ENCODE assay signal across 8 cellular contexts in genomic region chr17:43401293-43401692, GRCh38. TPM values are rescaled to one million over a fixed set of nuclear protein-coding genes. Genes with fewer than 3 reads are reported as not detected.
A peak's percentile ranks its signal among the peaks of the same experiment; 100 is the strongest.
DNase-seq lines count a peak whose midpoint lies in the region; ATAC-seq, FAIRE-seq and TF ChIP-seq lines count a peak whose summit lies in the region.

No MANE protein-coding gene starts in this region.

- CTCF ChIA-PET in A549 (lab: Yijun Ruan, JAX), result interaction anchor here (0.7 to 50.6 kb wide), 5 partner anchors 4 to 273 kb away, joined by 4 to 2036 read pairs (median 386); partner anchors contain the start of genes ARL4D and DHX8

- peaks cover 19% of the 10 kb centered on the region for H3K4me1 Mint-ChIP-seq in central memory CD8-positive, alpha-beta T cell

- no peak for TF ChIP-seq POLR2A in A549 (IDR thresholded peaks at IDR 0.05; ENCODE audit: low read length)

- peak overlapping the region; percentile 71; the same call in 1 of the 3 replicates for H3K4me3 ChIP-seq in A549
- H3K4me3 ChIP-seq in mesenchymal stem cell (ENCODE audit: insufficient read depth in 1 of 2, low read depth in 1 of 2, low read length in 2 of 2), result peak overlapping the region in 1 of 2 experiments; percentile 97

- peak overlapping the region; percentile 50 for H3K27ac Mint-ChIP-seq in central memory CD8-positive, alpha-beta T cell (ENCODE audit: low read depth)

- H3K36me3 Mint-ChIP-seq in central memory CD8-positive, alpha-beta T cell (ENCODE audit: insufficient read depth), result peaks cover 9% of the 10 kb centered on the region

- H3K18ac ChIP-seq in mesenchymal stem cell (ENCODE audit: low read depth in 1 of 2, low read length in 2 of 2), result peak overlapping the region in 1 of 2 experiments; percentile 14

- no peak overlapping the region for H3K14ac ChIP-seq in mesenchymal stem cell (ENCODE audit: low read length in 2 of 2)

- no peak overlapping the region for H2AK5ac ChIP-seq in mesenchymal stem cell (ENCODE audit: low read length, severe bottlenecking)

- no peaks in the 10 kb centered on the region for H3K9me3 Mint-ChIP-seq in central memory CD8-positive, alpha-beta T cell

- no peak overlapping the region for H2BK15ac ChIP-seq in mesenchymal stem cell (ENCODE audit: low read depth, poor library complexity, severe bottlenecking)

- peak overlapping the region in 1 of 2 experiments; percentile 65 for H3K4ac ChIP-seq in mesenchymal stem cell (ENCODE audit: low read depth in 1 of 2, low read length in 2 of 2)

- TF ChIP-seq EP300 in A549 (IDR thresholded peaks at IDR 0.05), result no peak

- DNase-seq in A549 (ENCODE audit: low read depth in 1 of 2, low spot score in 1 of 2) (peak; percentile 75 to 81), HK-2 (ENCODE audit: unreplicated experiment) (peak; percentile 80), mesenchymal stem cell (peak; percentile 95), COLO668 (lab: John Stamatoyannopoulos, UW; ENCODE audit: unreplicated experiment) (no peak), nucleus accumbens (lab: John Stamatoyannopoulos, UW) (no peak)
- no peak for DNase-seq in central memory CD8-positive, alpha-beta T cell (ENCODE audit: low spot score in 2 of 2)

- peak overlapping the region; percentile 55 for H3K4me3 Mint-ChIP-seq in central memory CD8-positive, alpha-beta T cell

- no peak overlapping the region for H2BK5ac ChIP-seq in mesenchymal stem cell (ENCODE audit: low read depth, low read length, poor library complexity, severe bottlenecking)

- WGBS in A549 (ENCODE audit: missing lambda C conversion rate), result 0% methylated on average over 2 of the region's 2 CpGs
- WGBS in mesenchymal stem cell, result 49% methylated on average over 2 of the region's 2 CpGs

- H3K36me3 ChIP-seq in mesenchymal stem cell (ENCODE audit: control insufficient read depth in 1 of 2, insufficient read depth in 2 of 2, low read depth in 1 of 2, low read length in 2 of 2), result peaks cover 7 to 23% of the 10 kb centered on the region in 2 experiments

- H3K9me3 ChIP-seq in A549 (no peaks in the 10 kb centered on the region), mesenchymal stem cell (ENCODE audit: control insufficient read depth, low read length) (no peaks in the 10 kb centered on the region)

- H3K4me1 ChIP-seq in A549, result peaks cover 35% of the 10 kb centered on the region
- H3K4me1 ChIP-seq in mesenchymal stem cell (ENCODE audit: control insufficient read depth, insufficient read depth, low read depth, low read length), result peaks cover 20% of the 10 kb centered on the region

- POLR2A ChIA-PET in A549 (lab: Yijun Ruan, JAX), result interaction anchor here (0.6 to 2.1 kb wide), 8 partner anchors 13 to 145 kb away, joined by 3 to 15 read pairs (median 4); partner anchors contain the start of genes DHX8 and ETV4

- H2BK120ac ChIP-seq in mesenchymal stem cell (ENCODE audit: low read depth, low read length), result peak overlapping the region; percentile 9

- H3K27me3 ChIP-seq in mesenchymal stem cell (ENCODE audit: control insufficient read depth in 1 of 2, insufficient read depth in 1 of 2, low read length in 2 of 2), result no peaks in the 10 kb centered on the region

- H3K4me2 ChIP-seq in A549 (peak overlapping the region; percentile 85), mesenchymal stem cell (ENCODE audit: low read length, poor library complexity, severe bottlenecking) (no peak overlapping the region)

- no peak overlapping the region for H4K8ac ChIP-seq in mesenchymal stem cell (ENCODE audit: low read length)

- peaks cover 20% of the 10 kb centered on the region for H3K79me1 ChIP-seq in mesenchymal stem cell (replicated peaks; ENCODE audit: low read length, poor library complexity, severe bottlenecking)

- H3K27me3 Mint-ChIP-seq in central memory CD8-positive, alpha-beta T cell, result no peaks in the 10 kb centered on the region

- no peak overlapping the region for H2BK12ac ChIP-seq in mesenchymal stem cell (ENCODE audit: low read length in 2 of 2)

- peak; percentile 65 to 66 for ATAC-seq in A549
- no peak for ATAC-seq in central memory CD8-positive, alpha-beta T cell (replicated peaks; ENCODE audit: extremely low read depth, poor library complexity, severe bottlenecking)
- ATAC-seq in HG02610 (IDR thresholded peaks at IDR 0.05; ENCODE audit: unreplicated experiment), result no peak
- ATAC-seq in HG03095 (IDR thresholded peaks at IDR 0.05; ENCODE audit: unreplicated experiment), result no peak

- H3K27ac ChIP-seq in A549, result peak overlapping the region; percentile 52 to 95
- peak overlapping the region; percentile 9 for H3K27ac ChIP-seq in mesenchymal stem cell (ENCODE audit: low read length, poor library complexity, severe bottlenecking)

- TF ChIP-seq RAD21 in A549 (conservative IDR thresholded peaks at IDR 0.05 in 1 of 2, IDR thresholded peaks at IDR 0.05 in 1 of 2), result no peak

- no peak overlapping the region for H2AFZ ChIP-seq in mesenchymal stem cell (ENCODE audit: low read depth, low read length)

- H3K23ac ChIP-seq in mesenchymal stem cell (ENCODE audit: low read length in 2 of 2), result no peak overlapping the region

- no peak for FAIRE-seq in A549 (lab: Jason Lieb, UNC)

- H4K91ac ChIP-seq in mesenchymal stem cell (ENCODE audit: low read length), result no peak overlapping the region

- H3K9ac ChIP-seq in mesenchymal stem cell (ENCODE audit: low read length), result peak overlapping the region; percentile 96

- no peak for TF ChIP-seq CTCF in A549 (IDR thresholded peaks at IDR 0.05)

TF ChIP-seq in A549, 52 proteins besides CTCF, POLR2A, EP300 and RAD21:
- peak; percentile 80 for TF ChIP-seq MAFK (IDR thresholded peaks at IDR 0.05; ENCODE audit: partially characterized antibody)
- TF ChIP-seq FOSL2 (IDR thresholded peaks at IDR 0.05), result no peak
- peak; percentile 62 for TF ChIP-seq FOSL2 (CRISPR knock-in tag; IDR thresholded peaks at IDR 0.05)
- no peak for TF ChIP-seq REST (IDR thresholded peaks at IDR 0.05)

RNA-seq across cellular contexts. Expression of gene ARL4D, which starts 2.5 kb away (rescaled TPM):
- 21.0 and 21.1 TPM in 2 replicates for polyA plus RNA-seq in A549 (2011; rRNA removed)
- polyA plus RNA-seq in A549 (2012; cell fraction: cytosol; rRNA removed), result 27.5 and 29.3 TPM in 2 replicates
- 21.1 and 26.6 TPM in 2 replicates for polyA plus RNA-seq in A549 (2012; cell fraction: nucleus; rRNA removed)
- 9.9 to 11.9 TPM (median 11.7 TPM) in 3 replicates for polyA plus RNA-seq in A549 (2017; fragmentation: RNase III; extraction: RNeasy Plus Mini Kit Qiagen cat#74134 plus additional on column Dnase treatment)
- 18.6 and 19.9 TPM in 2 replicates for polyA minus RNA-seq in A549 (2011; rRNA and poly(A)+ RNA removed)
- 8.4 TPM for polyA plus RNA-seq in mesenchymal stem cell (2013, experiment 1 of 2)
- polyA plus RNA-seq in mesenchymal stem cell (2013, experiment 2 of 2), result 8.7 TPM

Comparison
In these comparisons a context has a peak if more than half of its experiments do, and no peak if none do; other contexts are left out.
1. ATAC-seq: peak in A549 (2 of 2); none in central memory CD8-positive, alpha-beta T cell (single experiment), HG02610 (single experiment) and HG03095 (single experiment).
2. DNase-seq: peak in A549 (2 of 2), HK-2 (single experiment) and mesenchymal stem cell (single experiment); none in central memory CD8-positive, alpha-beta T cell (0 of 2), COLO668 (single experiment) and nucleus accumbens (0 of 56).